ENCODE assay signal across 8 cellular contexts in the genomic region with DNA sequence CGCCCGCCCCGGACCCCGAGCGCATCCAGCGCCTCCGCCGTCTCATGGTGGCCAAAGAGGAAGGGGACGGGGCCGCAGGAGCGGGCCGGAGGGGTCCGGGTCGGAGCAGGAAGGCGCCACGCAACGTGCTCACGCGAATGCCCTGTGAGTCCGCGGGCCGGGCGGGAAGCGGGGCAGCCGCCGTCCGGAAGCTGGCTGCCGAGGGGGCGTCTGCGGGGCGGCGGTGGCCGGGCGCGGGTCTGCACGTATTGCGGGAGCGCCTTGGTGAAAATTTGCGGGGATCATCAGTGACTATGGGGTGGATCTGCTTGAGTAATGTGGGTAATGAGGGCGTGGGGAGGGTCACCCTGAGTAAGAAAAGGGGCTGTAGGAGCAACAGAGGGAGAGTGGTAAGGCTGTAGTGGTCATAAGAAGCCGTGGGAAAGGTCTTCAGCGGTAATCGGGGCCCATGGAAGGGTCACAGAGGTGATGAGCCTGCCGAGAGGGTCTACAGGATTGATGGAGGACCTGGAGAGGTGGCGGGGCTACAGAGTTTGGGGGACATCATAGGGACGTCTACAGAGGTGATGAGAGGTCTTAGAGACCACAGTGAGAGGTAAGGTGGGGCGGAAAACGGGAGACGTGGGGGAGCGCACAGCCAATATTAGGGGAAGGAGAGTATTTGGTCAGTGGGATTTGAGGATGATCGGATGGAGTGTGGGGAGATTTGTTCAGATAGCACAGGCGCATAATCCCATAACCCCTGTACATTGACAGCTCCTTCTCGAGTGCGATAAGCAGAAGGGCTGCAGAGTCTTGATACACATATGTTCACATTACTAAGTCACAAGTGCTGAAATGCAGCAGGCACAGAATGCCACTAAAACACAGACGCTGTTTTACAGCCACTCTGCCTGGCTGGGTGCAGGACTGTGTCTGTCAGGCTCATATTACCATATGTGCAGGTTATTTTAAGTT. TPM values are rescaled to one million over a fixed set of nuclear protein-coding genes. Genes with fewer than 3 reads are reported as not detected.
DNase-seq lines count a peak whose midpoint lies in the region; ATAC-seq lines count a peak whose summit lies in the region.

No MANE protein-coding gene starts in this region.

- no peaks in the 10 kb centered on the region for H3K9me3 ChIP-seq in ES-I3 (ENCODE audit: control insufficient read depth, insufficient read depth, low read length)
- no peaks in the 10 kb centered on the region for H3K9me3 ChIP-seq in MG63

- no peaks in the 10 kb centered on the region for H3K27me3 Mint-ChIP-seq in activated naive CD4-positive, alpha-beta T cell treated with anti-CD3 and anti-CD28 coated beads, Interleukin-2, amount 10 ng/mL, durations not matched to agents 7 days and 5 days

- H3K4me1 ChIP-seq in ES-I3 (ENCODE audit: insufficient read depth, low read length), result no peaks in the 10 kb centered on the region

- H3K36me3 Mint-ChIP-seq in activated naive CD4-positive, alpha-beta T cell treated with anti-CD3 and anti-CD28 coated beads, Interleukin-2, amount 10 ng/mL, durations not matched to agents 7 days and 5 days, result peaks cover 9% of the 10 kb centered on the region

- H3K9me3 Mint-ChIP-seq in activated naive CD4-positive, alpha-beta T cell treated with anti-CD3 and anti-CD28 coated beads, Interleukin-2, amount 10 ng/mL, durations not matched to agents 7 days and 5 days, result no peaks in the 10 kb centered on the region

- CTCF ChIA-PET in activated naive CD4-positive, alpha-beta T cell treated with anti-CD3 and anti-CD28 coated beads, Interleukin-2, amount 10 ng/mL, durations not matched to agents 7 days and 5 days (lab: Charles Lee), result interaction anchor here (1.1 to 4.4 kb wide), 23 partner anchors 8 to 1362 kb away, joined by 3 to 33 read pairs (median 6); a partner anchor contains a TSS

- H3K36me3 ChIP-seq in ES-I3 (ENCODE audit: insufficient read depth, low read length) (no peaks in the 10 kb centered on the region), MG63 (peaks cover 3% of the 10 kb centered on the region)

- peak; percentile 41 for DNase-seq in MG63
- peak; percentile 57 for DNase-seq in activated naive CD4-positive, alpha-beta T cell treated with anti-CD3 and anti-CD28 coated beads, Interleukin-2, amount 10 ng/mL, durations not matched to agents 7 days and 5 days
- peak; percentile 52 for DNase-seq in left ventricle myocardium superior
- DNase-seq in retina, result peak; percentile 74
- no peak for DNase-seq in NCI-H1092 (lab: John Stamatoyannopoulos, UW)
- no peak for DNase-seq in NCI-H2081 (lab: John Stamatoyannopoulos, UW)

- ATAC-seq in GM21723 (IDR thresholded peaks at IDR 0.05; ENCODE audit: unreplicated experiment) (peak; percentile 39), left ventricle myocardium superior (peak; percentile 3)

- H3K4me1 Mint-ChIP-seq in activated naive CD4-positive, alpha-beta T cell treated with anti-CD3 and anti-CD28 coated beads, Interleukin-2, amount 10 ng/mL, durations not matched to agents 7 days and 5 days, result peaks cover 39% of the 10 kb centered on the region

- H3K9ac ChIP-seq in ES-I3 (ENCODE audit: low read depth, low read length), result peak overlapping the region; percentile 63; the same call in 1 of the 2 replicates

- peak overlapping the region; percentile 78 for H3K27ac Mint-ChIP-seq in activated naive CD4-positive, alpha-beta T cell treated with anti-CD3 and anti-CD28 coated beads, Interleukin-2, amount 10 ng/mL, durations not matched to agents 7 days and 5 days

- H3K4me3 ChIP-seq in MG63, result peak overlapping the region; percentile 71

- no peaks in the 10 kb centered on the region for H3K27me3 ChIP-seq in MG63

- H3K4me3 Mint-ChIP-seq in activated naive CD4-positive, alpha-beta T cell treated with anti-CD3 and anti-CD28 coated beads, Interleukin-2, amount 10 ng/mL, durations not matched to agents 7 days and 5 days, result peak overlapping the region; percentile 85

- intact Hi-C loops in left ventricle myocardium superior (cut with micrococcal nuclease), result no loop called here

RNA-seq across cellular contexts. Expression of a gene that starts 0.8 kb away (rescaled TPM):
- 3.9 and 4.3 TPM in 2 replicates for total RNA-seq in MG63 (2014; rRNA removed; shearing (Covaris generic); ENCODE audit: low replicate concordance)
- 1.7 TPM for total RNA-seq in left ventricle myocardium superior

RNA-seq across cellular contexts. Expression of a gene that starts 13.1 kb away (rescaled TPM):
- total RNA-seq in MG63 (2014; rRNA removed; shearing (Covaris generic); ENCODE audit: low replicate concordance), result 27.2 and 36.2 TPM in 2 replicates
- total RNA-seq in left ventricle myocardium superior, result 5.3 TPM

Comparison
In these comparisons a context has a peak if more than half of its experiments do, and no peak if none do; other contexts are left out.
1. DNase-seq: peak in MG63 (single experiment), activated naive CD4-positive, alpha-beta T cell treated with anti-CD3 and anti-CD28 coated beads, Interleukin-2, amount 10 ng/mL, durations not matched to agents 7 days and 5 days (single experiment), left ventricle myocardium superior (single experiment) and retina (single experiment); none in NCI-H1092 (single experiment) and NCI-H2081 (0 of 2).